In the genomic region with DNA sequence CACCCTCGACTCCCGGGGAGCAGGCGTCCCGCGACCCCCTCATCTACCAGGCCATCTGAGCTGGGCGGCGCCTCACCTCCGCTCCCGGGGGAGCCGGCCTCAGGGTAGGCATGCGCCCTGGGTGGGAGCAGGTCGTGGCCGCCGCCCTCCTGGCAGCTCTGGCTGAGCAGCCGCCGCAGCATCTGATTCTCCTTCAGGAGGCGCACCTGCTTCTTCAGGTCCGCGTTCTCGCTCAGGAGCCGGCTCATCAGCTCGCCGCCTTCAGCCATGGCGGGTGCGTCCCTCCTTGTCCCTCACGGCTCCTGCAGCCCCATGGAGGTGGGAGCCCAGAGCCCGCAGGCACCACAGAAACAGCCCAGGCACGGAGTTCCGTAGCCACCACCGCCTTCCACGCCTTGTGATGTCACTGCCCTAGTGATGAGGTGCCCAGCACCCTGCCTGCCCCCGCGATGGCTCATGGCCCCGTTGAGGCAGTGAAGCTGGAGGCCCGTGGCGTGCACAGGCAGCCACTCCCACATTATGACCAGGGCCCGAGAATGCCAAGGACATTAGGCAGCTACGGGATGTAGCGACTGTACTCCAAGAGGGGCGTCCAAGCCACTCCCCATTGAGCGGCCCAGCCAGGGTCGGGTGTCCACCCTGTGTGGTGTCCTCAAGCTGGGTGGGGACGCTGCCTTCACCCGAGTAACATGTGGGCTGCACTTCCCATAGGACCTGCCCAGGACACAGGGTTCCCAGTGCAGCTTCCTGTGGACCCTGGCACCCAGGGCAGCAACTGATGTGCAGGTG, we compare ENCODE assay signal across 11 cellular contexts. TPM values are rescaled to one million over a fixed set of nuclear protein-coding genes. Genes with fewer than 3 reads are reported as not detected.
DNase-seq lines count a peak whose midpoint lies in the region; ATAC-seq and TF ChIP-seq lines count a peak whose summit lies in the region.
"Had no signal": no experiment of that assay in that cellular context is flagged by ENCODE, and none has a peak within 500 bp of the region (broad histone marks: within the 10 kb centered on the region; RNA-seq: fewer than 3 reads in every experiment).

No MANE protein-coding gene starts in this region.

- H4K91ac ChIP-seq in trophoblast cell (ENCODE audit: low read depth, low read length) = peak overlapping the region; percentile 4

- peaks cover 5% of the 10 kb centered on the region; the same call in 1 of the 2 replicates for H3F3A ChIP-seq in GM23248 (ENCODE audit: insufficient read depth)

- peak; percentile 73 for DNase-seq in GM23248
- DNase-seq in RWPE2 (ENCODE audit: low spot score) = peak; percentile 75
- DNase-seq in fibroblast of the aortic adventitia (ENCODE audit: low read depth) = peak; percentile 15
- peak in 1 of 2 donors; percentile 1 for DNase-seq in trophoblast cell
- no peak for DNase-seq in stimulated activated CD4-positive, alpha-beta T cell treated with anti-CD3 and anti-CD28 coated beads, Interleukin-2, amount 100 ng/mL, for 24 hours
- no peak for DNase-seq in NK-92 (lab: John Stamatoyannopoulos, UW; ENCODE audit: unreplicated experiment)
- DNase-seq: activated gamma-delta T cell treated with Interleukin-2 at 50 U/mL for 16 hours, SJCRH30 had no signal

- no peak overlapping the region for H3K27ac ChIP-seq in GM23248
- no peak overlapping the region for H3K27ac ChIP-seq in RWPE2 (ENCODE audit: poor library complexity, severe bottlenecking)
- no peak overlapping the region for H3K27ac ChIP-seq in trophoblast cell (ENCODE audit: low read depth, low read length)
- H3K27ac ChIP-seq: SJCRH30 had no signal

- peaks cover 8% of the 10 kb centered on the region for H3K79me1 ChIP-seq in trophoblast cell (ENCODE audit: low read length)

- H3K4me1 ChIP-seq in GM23248 (ENCODE audit: insufficient read depth) (no peaks in the 10 kb centered on the region), RWPE2 (ENCODE audit: insufficient read depth, poor library complexity, severe bottlenecking) (peaks cover 5% of the 10 kb centered on the region), trophoblast cell (ENCODE audit: control insufficient read depth in 1 of 2, insufficient read depth in 2 of 2, low read length in 2 of 2) (peaks cover 6 to 8% of the 10 kb centered on the region in 2 experiments)

- no peak overlapping the region for H3K18ac ChIP-seq in trophoblast cell (ENCODE audit: low read length)

- in situ Hi-C loops in GM23248 (cut with MboI) = no loop called here

- H3K79me2 ChIP-seq in GM23248 (ENCODE audit: insufficient read depth) (no peaks in the 10 kb centered on the region), trophoblast cell (ENCODE audit: control insufficient read depth, insufficient read depth, low read length, poor library complexity) (peaks cover 6% of the 10 kb centered on the region)

- H3K23ac ChIP-seq in trophoblast cell (ENCODE audit: low read length) = no peak overlapping the region

- H3K4me3 ChIP-seq in GM23248 = no peak overlapping the region
- no peak overlapping the region for H3K4me3 ChIP-seq in RWPE2 (ENCODE audit: severe bottlenecking)
- peak overlapping the region; percentile 5 for H3K4me3 ChIP-seq in fibroblast of the aortic adventitia (ENCODE audit: low read depth, low read length)
- H3K4me3 ChIP-seq in trophoblast cell (ENCODE audit: low read depth, low read length) = no peak overlapping the region
- H3K4me3 ChIP-seq: SJCRH30 had no signal

- H3K4me2 ChIP-seq in GM23248 (ENCODE audit: unreplicated experiment) (no peak overlapping the region), trophoblast cell (ENCODE audit: low read length) (no peak overlapping the region)

- H3K4ac ChIP-seq in trophoblast cell (ENCODE audit: low read depth, low read length) = no peak overlapping the region

- no peak overlapping the region for H2BK12ac ChIP-seq in trophoblast cell (ENCODE audit: low read length)

- H3K9ac ChIP-seq in GM23248 = no peak overlapping the region
- no peak overlapping the region for H3K9ac ChIP-seq in trophoblast cell (ENCODE audit: low read length)

- no peak overlapping the region for H3K14ac ChIP-seq in trophoblast cell (ENCODE audit: low read length)

- H4K8ac ChIP-seq in trophoblast cell (ENCODE audit: low read depth, low read length) = no peak overlapping the region

- ATAC-seq in RWPE2 (ENCODE audit: low read depth) (no peak), HG02763 (IDR thresholded peaks at IDR 0.05; ENCODE audit: unreplicated experiment) (no peak), GM21367 (IDR thresholded peaks at IDR 0.05; ENCODE audit: unreplicated experiment) (no peak)

- no peak overlapping the region for H2BK120ac ChIP-seq in trophoblast cell (ENCODE audit: insufficient read depth, low read length, poor library complexity)

- H3K27me3 ChIP-seq in GM23248 (replicated peaks; ENCODE audit: insufficient read depth) (no peaks in the 10 kb centered on the region), RWPE2 (ENCODE audit: insufficient read depth, poor library complexity, severe bottlenecking) (no peaks in the 10 kb centered on the region), trophoblast cell (ENCODE audit: insufficient read depth, low read length) (no peaks in the 10 kb centered on the region)
- H3K27me3 ChIP-seq: SJCRH30 had no signal

- H4K20me1 ChIP-seq in GM23248 (ENCODE audit: insufficient read depth) = no peaks in the 10 kb centered on the region

- H2AFZ ChIP-seq in GM23248 (no peak overlapping the region), trophoblast cell (ENCODE audit: insufficient read depth, low read length, poor library complexity) (no peak overlapping the region)

- TF ChIP-seq CTCF in RWPE2 (IDR thresholded peaks at IDR 0.05; ENCODE audit: poor library complexity, severe bottlenecking) (no peak), fibroblast of the aortic adventitia (IDR thresholded peaks at IDR 0.05; ENCODE audit: insufficient read depth, low read length) (no peak)

- H3K9me3 ChIP-seq in GM23248 (ENCODE audit: low read depth) (no peaks in the 10 kb centered on the region), RWPE2 (ENCODE audit: severe bottlenecking) (peaks cover under 1% of the 10 kb centered on the region), trophoblast cell (ENCODE audit: insufficient read depth, low read depth, low read length) (peaks cover 2% of the 10 kb centered on the region)
- H3K9me3 ChIP-seq: SJCRH30 had no signal

- H2BK5ac ChIP-seq in trophoblast cell (ENCODE audit: low read depth, low read length, poor library complexity) = no peak overlapping the region

- H3K9me2 ChIP-seq in GM23248 (ENCODE audit: insufficient read depth) = no peaks in the 10 kb centered on the region

- H4K12ac ChIP-seq in trophoblast cell (ENCODE audit: low read depth, low read length) = no peak overlapping the region

- H2AK5ac ChIP-seq in trophoblast cell (ENCODE audit: low read length) = no peak overlapping the region

- 54 to 67% methylated on average over 30 to 44 of the region's 44 CpGs for WGBS in GM23248 (ENCODE audit: low coverage in 1 of 2, low lambda C conversion rate in 2 of 2, missing lambda C conversion rate in 2 of 2), 2 experiments
- WGBS in trophoblast cell (ENCODE audit: extremely low coverage, insufficient coverage, insufficient read length) = no CpG with 5 or more reads among the region's 44 CpGs

- H3K36me3 ChIP-seq in GM23248 (ENCODE audit: low read depth) = no peaks in the 10 kb centered on the region
- no peaks in the 10 kb centered on the region for H3K36me3 ChIP-seq in RWPE2 (ENCODE audit: low read depth)
- peaks cover under 1% of the 10 kb centered on the region in 2 experiments for H3K36me3 ChIP-seq in trophoblast cell (ENCODE audit: control insufficient read depth in 1 of 2, insufficient read depth in 2 of 2, low read length in 2 of 2)
- H3K36me3 ChIP-seq: SJCRH30 had no signal

RNA-seq across cellular contexts. Expression of a gene that starts 1.5 kb away (rescaled TPM):
- total RNA-seq in GM23248 (2014; rRNA removed; shearing (Covaris generic)) = 5.2 and 5.3 TPM in 2 replicates
- 15.2 and 15.7 TPM in 2 replicates for polyA plus RNA-seq in GM23248 (2016; fragmentation: Nextera tagmentation; extraction: Ambion mirVana)
- 6.1 and 9.4 TPM in 2 replicates for total RNA-seq in fibroblast of the aortic adventitia (ENCODE audit: low replicate concordance)
- 22.3 and 23.2 TPM in 2 replicates for polyA plus RNA-seq in trophoblast cell (2013)

RNA-seq across cellular contexts. Expression of a gene that starts 27.4 kb away (rescaled TPM):
- total RNA-seq in GM23248 (2014; rRNA removed; shearing (Covaris generic)) = not detected in 2 replicates
- not detected in 2 replicates for polyA plus RNA-seq in GM23248 (2016; fragmentation: Nextera tagmentation; extraction: Ambion mirVana)
- 0.25 and 0.27 TPM in 2 replicates for total RNA-seq in fibroblast of the aortic adventitia (ENCODE audit: low replicate concordance)
- 1.0 and 1.4 TPM in 2 replicates for polyA plus RNA-seq in trophoblast cell (2013)
- total RNA-seq: epithelial cell of proximal tubule, SJCRH30 had no signal

RNA-seq across cellular contexts. Expression of a gene that starts 45.8 kb away (rescaled TPM):
- 41.1 and 45.7 TPM in 2 replicates for total RNA-seq in GM23248 (2014; rRNA removed; shearing (Covaris generic))
- 26.8 and 28.0 TPM in 2 replicates for polyA plus RNA-seq in GM23248 (2016; fragmentation: Nextera tagmentation; extraction: Ambion mirVana)
- total RNA-seq in fibroblast of the aortic adventitia (ENCODE audit: low replicate concordance) = 67.2 and 124 TPM in 2 replicates
- 63.4 and 64.5 TPM in 2 replicates for polyA plus RNA-seq in trophoblast cell (2013)

Comparison
In these comparisons a context has a peak if more than half of its experiments do, and no peak if none do; other contexts are left out.
1. DNase-seq: peak in GM23248 (single experiment), RWPE2 (single experiment) and fibroblast of the aortic adventitia (single experiment); none in stimulated activated CD4-positive, alpha-beta T cell treated with anti-CD3 and anti-CD28 coated beads, Interleukin-2, amount 100 ng/mL, for 24 hours (0 of 2) and NK-92 (single experiment).